1 cellular context compared by ENCODE assay signal in the genomic region with DNA sequence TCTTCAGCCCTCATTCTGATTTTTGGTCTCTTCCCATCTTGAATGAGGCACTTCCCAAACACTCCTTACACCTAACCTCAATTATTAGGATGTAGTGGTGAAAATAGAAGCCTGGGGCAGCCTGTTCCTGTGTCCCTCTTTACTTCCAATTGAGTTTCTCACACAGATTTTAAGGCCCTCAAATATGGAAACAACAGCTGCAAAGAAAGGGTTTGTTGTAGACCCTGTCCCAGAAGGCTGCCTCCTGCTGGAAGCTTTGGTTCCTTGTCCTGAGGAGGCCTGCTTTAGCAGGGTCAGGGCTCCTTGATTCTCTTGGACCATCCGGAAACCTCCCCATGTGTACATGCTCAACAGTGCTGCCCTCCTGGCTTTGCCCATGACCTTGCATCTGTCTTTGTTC.
TF ChIP-seq lines count a peak whose summit lies in the region.

No MANE protein-coding gene starts in this region.

TF ChIP-seq in WTC11, 78 proteins besides CTCF, POLR2A, EP300 and RAD21 (continued from another document):
- TF ChIP-seq, protein P1, sequence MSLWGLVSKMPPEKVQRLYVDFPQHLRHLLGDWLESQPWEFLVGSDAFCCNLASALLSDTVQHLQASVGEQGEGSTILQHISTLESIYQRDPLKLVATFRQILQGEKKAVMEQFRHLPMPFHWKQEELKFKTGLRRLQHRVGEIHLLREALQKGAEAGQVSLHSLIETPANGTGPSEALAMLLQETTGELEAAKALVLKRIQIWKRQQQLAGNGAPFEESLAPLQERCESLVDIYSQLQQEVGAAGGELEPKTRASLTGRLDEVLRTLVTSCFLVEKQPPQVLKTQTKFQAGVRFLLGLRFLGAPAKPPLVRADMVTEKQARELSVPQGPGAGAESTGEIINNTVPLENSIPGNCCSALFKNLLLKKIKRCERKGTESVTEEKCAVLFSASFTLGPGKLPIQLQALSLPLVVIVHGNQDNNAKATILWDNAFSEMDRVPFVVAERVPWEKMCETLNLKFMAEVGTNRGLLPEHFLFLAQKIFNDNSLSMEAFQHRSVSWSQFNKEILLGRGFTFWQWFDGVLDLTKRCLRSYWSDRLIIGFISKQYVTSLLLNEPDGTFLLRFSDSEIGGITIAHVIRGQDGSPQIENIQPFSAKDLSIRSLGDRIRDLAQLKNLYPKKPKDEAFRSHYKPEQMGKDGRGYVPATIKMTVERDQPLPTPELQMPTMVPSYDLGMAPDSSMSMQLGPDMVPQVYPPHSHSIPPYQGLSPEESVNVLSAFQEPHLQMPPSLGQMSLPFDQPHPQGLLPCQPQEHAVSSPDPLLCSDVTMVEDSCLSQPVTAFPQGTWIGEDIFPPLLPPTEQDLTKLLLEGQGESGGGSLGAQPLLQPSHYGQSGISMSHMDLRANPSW (CRISPR knock-in tag; conservative IDR thresholded peaks at IDR 0.05; ENCODE audit: low read depth): no peak
- TF ChIP-seq, protein P2, sequence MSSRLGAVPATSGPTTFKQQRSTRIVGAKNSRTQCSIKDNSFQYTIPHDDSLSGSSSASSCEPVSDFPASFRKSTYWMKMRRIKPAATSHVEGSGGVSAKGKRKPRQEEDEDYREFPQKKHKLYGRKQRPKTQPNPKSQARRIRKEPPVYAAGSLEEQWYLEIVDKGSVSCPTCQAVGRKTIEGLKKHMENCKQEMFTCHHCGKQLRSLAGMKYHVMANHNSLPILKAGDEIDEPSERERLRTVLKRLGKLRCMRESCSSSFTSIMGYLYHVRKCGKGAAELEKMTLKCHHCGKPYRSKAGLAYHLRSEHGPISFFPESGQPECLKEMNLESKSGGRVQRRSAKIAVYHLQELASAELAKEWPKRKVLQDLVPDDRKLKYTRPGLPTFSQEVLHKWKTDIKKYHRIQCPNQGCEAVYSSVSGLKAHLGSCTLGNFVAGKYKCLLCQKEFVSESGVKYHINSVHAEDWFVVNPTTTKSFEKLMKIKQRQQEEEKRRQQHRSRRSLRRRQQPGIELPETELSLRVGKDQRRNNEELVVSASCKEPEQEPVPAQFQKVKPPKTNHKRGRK (CRISPR knock-in tag; IDR thresholded peaks at IDR 0.05; ENCODE audit: borderline replicate concordance): no peak
- TF ChIP-seq NR1H2 (CRISPR knock-in tag; IDR thresholded peaks at IDR 0.05) (no peak), FOXP1 (CRISPR knock-in tag; IDR thresholded peaks at IDR 0.05; ENCODE audit: borderline replicate concordance) (no peak), NR2C2 (CRISPR knock-in tag; IDR thresholded peaks at IDR 0.05) (no peak), OVOL2 (CRISPR knock-in tag; IDR thresholded peaks at IDR 0.05; ENCODE audit: borderline replicate concordance) (no peak), SMAD4 (CRISPR knock-in tag; IDR thresholded peaks at IDR 0.05) (no peak), MXD4 (CRISPR knock-in tag; IDR thresholded peaks at IDR 0.05; ENCODE audit: borderline replicate concordance) (no peak), KAT7 (CRISPR knock-in tag; IDR thresholded peaks at IDR 0.05; ENCODE audit: borderline replicate concordance) (no peak)
- TF ChIP-seq, protein P3, sequence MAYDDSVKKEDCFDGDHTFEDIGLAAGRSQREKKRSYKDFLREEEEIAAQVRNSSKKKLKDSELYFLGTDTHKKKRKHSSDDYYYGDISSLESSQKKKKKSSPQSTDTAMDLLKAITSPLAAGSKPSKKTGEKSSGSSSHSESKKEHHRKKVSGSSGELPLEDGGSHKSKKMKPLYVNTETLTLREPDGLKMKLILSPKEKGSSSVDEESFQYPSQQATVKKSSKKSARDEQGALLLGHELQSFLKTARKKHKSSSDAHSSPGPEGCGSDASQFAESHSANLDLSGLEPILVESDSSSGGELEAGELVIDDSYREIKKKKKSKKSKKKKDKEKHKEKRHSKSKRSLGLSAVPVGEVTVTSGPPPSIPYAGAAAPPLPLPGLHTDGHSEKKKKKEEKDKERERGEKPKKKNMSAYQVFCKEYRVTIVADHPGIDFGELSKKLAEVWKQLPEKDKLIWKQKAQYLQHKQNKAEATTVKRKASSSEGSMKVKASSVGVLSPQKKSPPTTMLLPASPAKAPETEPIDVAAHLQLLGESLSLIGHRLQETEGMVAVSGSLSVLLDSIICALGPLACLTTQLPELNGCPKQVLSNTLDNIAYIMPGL (CRISPR knock-in tag; IDR thresholded peaks at IDR 0.05): no peak
- TF ChIP-seq, protein P4, sequence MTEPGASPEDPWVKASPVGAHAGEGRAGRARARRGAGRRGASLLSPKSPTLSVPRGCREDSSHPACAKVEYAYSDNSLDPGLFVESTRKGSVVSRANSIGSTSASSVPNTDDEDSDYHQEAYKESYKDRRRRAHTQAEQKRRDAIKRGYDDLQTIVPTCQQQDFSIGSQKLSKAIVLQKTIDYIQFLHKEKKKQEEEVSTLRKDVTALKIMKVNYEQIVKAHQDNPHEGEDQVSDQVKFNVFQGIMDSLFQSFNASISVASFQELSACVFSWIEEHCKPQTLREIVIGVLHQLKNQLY (CRISPR knock-in tag; IDR thresholded peaks at IDR 0.05): no peak
- TF ChIP-seq, protein P5, sequence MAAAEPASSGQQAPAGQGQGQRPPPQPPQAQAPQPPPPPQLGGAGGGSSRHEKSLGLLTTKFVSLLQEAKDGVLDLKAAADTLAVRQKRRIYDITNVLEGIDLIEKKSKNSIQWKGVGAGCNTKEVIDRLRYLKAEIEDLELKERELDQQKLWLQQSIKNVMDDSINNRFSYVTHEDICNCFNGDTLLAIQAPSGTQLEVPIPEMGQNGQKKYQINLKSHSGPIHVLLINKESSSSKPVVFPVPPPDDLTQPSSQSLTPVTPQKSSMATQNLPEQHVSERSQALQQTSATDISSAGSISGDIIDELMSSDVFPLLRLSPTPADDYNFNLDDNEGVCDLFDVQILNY (CRISPR knock-in tag; IDR thresholded peaks at IDR 0.05): no peak
- TF ChIP-seq, protein P6, sequence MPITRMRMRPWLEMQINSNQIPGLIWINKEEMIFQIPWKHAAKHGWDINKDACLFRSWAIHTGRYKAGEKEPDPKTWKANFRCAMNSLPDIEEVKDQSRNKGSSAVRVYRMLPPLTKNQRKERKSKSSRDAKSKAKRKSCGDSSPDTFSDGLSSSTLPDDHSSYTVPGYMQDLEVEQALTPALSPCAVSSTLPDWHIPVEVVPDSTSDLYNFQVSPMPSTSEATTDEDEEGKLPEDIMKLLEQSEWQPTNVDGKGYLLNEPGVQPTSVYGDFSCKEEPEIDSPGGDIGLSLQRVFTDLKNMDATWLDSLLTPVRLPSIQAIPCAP (CRISPR knock-in tag; IDR thresholded peaks at IDR 0.05): no peak
- TF ChIP-seq, protein P7, sequence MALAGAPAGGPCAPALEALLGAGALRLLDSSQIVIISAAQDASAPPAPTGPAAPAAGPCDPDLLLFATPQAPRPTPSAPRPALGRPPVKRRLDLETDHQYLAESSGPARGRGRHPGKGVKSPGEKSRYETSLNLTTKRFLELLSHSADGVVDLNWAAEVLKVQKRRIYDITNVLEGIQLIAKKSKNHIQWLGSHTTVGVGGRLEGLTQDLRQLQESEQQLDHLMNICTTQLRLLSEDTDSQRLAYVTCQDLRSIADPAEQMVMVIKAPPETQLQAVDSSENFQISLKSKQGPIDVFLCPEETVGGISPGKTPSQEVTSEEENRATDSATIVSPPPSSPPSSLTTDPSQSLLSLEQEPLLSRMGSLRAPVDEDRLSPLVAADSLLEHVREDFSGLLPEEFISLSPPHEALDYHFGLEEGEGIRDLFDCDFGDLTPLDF (CRISPR knock-in tag; IDR thresholded peaks at IDR 0.05): no peak
